In genomic region chr3:79018671-79019136, GRCh38 we compare ENCODE assay signal across 8 cellular contexts.
DNase-seq lines count a peak whose midpoint lies in the region; ATAC-seq and TF ChIP-seq lines count a peak whose summit lies in the region.

No MANE protein-coding gene starts in this region.

- no peaks in the 10 kb centered on the region for H3K36me3 ChIP-seq in brain microvascular endothelial cell (replicated peaks)
- H3K36me3 ChIP-seq in iPS-18a (ENCODE audit: control insufficient read depth, low read depth, low read length) = no peaks in the 10 kb centered on the region
- H3K36me3 ChIP-seq in gastrocnemius medialis = no peaks in the 10 kb centered on the region

- H3K4me1 ChIP-seq in iPS-18a (ENCODE audit: control insufficient read depth, low read depth, low read length) (peaks cover 26% of the 10 kb centered on the region), gastrocnemius medialis (peaks cover 0 to 16% of the 10 kb centered on the region in 2 donors)

- peak overlapping the region; percentile 96 for H3K27ac ChIP-seq in brain microvascular endothelial cell
- no peak overlapping the region for H3K27ac ChIP-seq in iPS-18a (ENCODE audit: low read length)
- peak overlapping the region; percentile 73 to 84 (median 81) for H3K27ac ChIP-seq in gastrocnemius medialis

- H3K27me3 ChIP-seq in brain microvascular endothelial cell (replicated peaks) = no peaks in the 10 kb centered on the region
- H3K27me3 ChIP-seq in iPS-18a (ENCODE audit: control insufficient read depth, insufficient read depth, low read length) = no peaks in the 10 kb centered on the region
- H3K27me3 ChIP-seq in gastrocnemius medialis = peaks cover 0 to 3% (median 0%) of the 10 kb centered on the region in 3 donors

- H3K4me3 ChIP-seq in brain microvascular endothelial cell (ENCODE audit: low read depth, low read length) (peak overlapping the region; percentile 91), iPS-18a (ENCODE audit: low read length) (peak overlapping the region; percentile 92), gastrocnemius medialis (peak overlapping the region; percentile 55 to 94 (median 67))

- TF ChIP-seq POLR2A in gastrocnemius medialis (IDR thresholded peaks at IDR 0.05) = no peak

- ATAC-seq in GM19035 (IDR thresholded peaks at IDR 0.05; ENCODE audit: unreplicated experiment) (peak; percentile 51), gastrocnemius medialis (peak; percentile 52 to 56), HG03025 (IDR thresholded peaks at IDR 0.05; ENCODE audit: low FRiP score, unreplicated experiment) (no peak)

- in situ Hi-C loops in brain microvascular endothelial cell (cut with HindIII; ENCODE audit: low pct_ligation_motif_present, low sequenced_read_pairs) (loop anchor here (25.0 kb wide), 1 partner anchor 356 kb away; no protein-coding TSS in a partner anchor), gastrocnemius medialis (cut with MboI; ENCODE audit: low sequenced_read_pairs in 4 of 4) (no loop called here)

- peak; percentile 3 for TF ChIP-seq CTCF in brain microvascular endothelial cell (IDR thresholded peaks at IDR 0.05; ENCODE audit: low read depth, low read length, missing control alignments)
- TF ChIP-seq CTCF in gastrocnemius medialis (IDR thresholded peaks at IDR 0.05 in 4 of 5, conservative IDR thresholded peaks at IDR 0.05 in 1 of 5) = peak in 1 of 5 experiments; percentile 9

- peak; percentile 50 for DNase-seq in AG08395 (ENCODE audit: low spot score)
- DNase-seq in NCI-H226 = peak; percentile 63
- peak; percentile 73 for DNase-seq in brain microvascular endothelial cell
- peak; percentile 7 to 38 for DNase-seq in gastrocnemius medialis
- no peak for DNase-seq in HuH-7 (ENCODE audit: low spot score)

- H3K9ac ChIP-seq in iPS-18a (ENCODE audit: low read length) = peak overlapping the region; percentile 90

- no peaks in the 10 kb centered on the region for H3K9me3 ChIP-seq in iPS-18a (ENCODE audit: control insufficient read depth, low read depth, low read length)
- H3K9me3 ChIP-seq in gastrocnemius medialis = no peaks in the 10 kb centered on the region

- intact Hi-C loops in gastrocnemius medialis (cut with DNase I; ENCODE audit: low total_unique reads) = loop anchor here (5.0 kb wide), 1 partner anchor 46 kb away; no protein-coding TSS in a partner anchor
